In genomic region chr1:44812822-44813543, GRCh38 we compare ENCODE assay signal across 1 cellular context.
TF ChIP-seq lines count a peak whose summit lies in the region.

No MANE protein-coding gene starts in this region.

TF ChIP-seq in GM23338, 12 proteins besides CTCF, POLR2A, EP300 and RAD21:
- no peak for TF ChIP-seq ZNF114 (CRISPR knock-in tag; IDR thresholded peaks at IDR 0.05)
- no peak for TF ChIP-seq NANOG (IDR thresholded peaks at IDR 0.05; ENCODE audit: borderline replicate concordance)
- no peak for TF ChIP-seq EZH2 (IDR thresholded peaks at IDR 0.05; ENCODE audit: low read depth, unreplicated experiment)
- TF ChIP-seq EZH2phosphoT487 (IDR thresholded peaks at IDR 0.05; ENCODE audit: unreplicated experiment) = no peak
- no peak for TF ChIP-seq STAT1 (IDR thresholded peaks at IDR 0.05; ENCODE audit: unreplicated experiment)
- TF ChIP-seq ZNF331 (CRISPR knock-in tag; IDR thresholded peaks at IDR 0.05; ENCODE audit: low read depth) = no peak
- no peak for TF ChIP-seq CREB1 (CRISPR knock-in tag; IDR thresholded peaks at IDR 0.05; ENCODE audit: low read depth)
- no peak for TF ChIP-seq JUNB (IDR thresholded peaks at IDR 0.05; ENCODE audit: unreplicated experiment)
- TF ChIP-seq POLR2AphosphoS5 (IDR thresholded peaks at IDR 0.05; ENCODE audit: low read depth) = no peak
- no peak for TF ChIP-seq ETS1 (IDR thresholded peaks at IDR 0.05)
